1 cellular context compared by ENCODE assay signal in genomic region chr16:2494616-2495015, GRCh38.
TF ChIP-seq lines count a peak whose summit lies in the region.

No MANE protein-coding gene starts in this region.

TF ChIP-seq in K562, 482 proteins besides CTCF, POLR2A, EP300 and RAD21:
- TF ChIP-seq LEF1 (IDR thresholded peaks at IDR 0.05) (no peak), FUS (optimal IDR thresholded peaks at IDR 0.05; ENCODE audit: low read depth, low read length) (no peak), USF2 (CRISPR knock-in tag; IDR thresholded peaks at IDR 0.05) (no peak), DDX20 (tag; IDR thresholded peaks at IDR 0.05; ENCODE audit: low read depth) (no peak), L3MBTL2 (IDR thresholded peaks at IDR 0.05) (peak; percentile 40; the same call in 1 of the 2 replicates), KLF10 (CRISPR knock-in tag; IDR thresholded peaks at IDR 0.05) (no peak), ZNF197 (CRISPR knock-in tag; IDR thresholded peaks at IDR 0.05; ENCODE audit: low read depth) (no peak), PYGO2 (tag; IDR thresholded peaks at IDR 0.05) (no peak), ARID2 (IDR thresholded peaks at IDR 0.05) (no peak), ZNF75A (CRISPR knock-in tag; IDR thresholded peaks at IDR 0.05) (no peak), ZNF77 (CRISPR knock-in tag; IDR thresholded peaks at IDR 0.05) (no peak), NFE2 (IDR thresholded peaks at IDR 0.05; ENCODE audit: low read depth) (no peak), SRSF9 (IDR thresholded peaks at IDR 0.05; ENCODE audit: borderline replicate concordance, low read depth, low read length) (no peak), ZNF408 (CRISPR knock-in tag; IDR thresholded peaks at IDR 0.05; ENCODE audit: low read depth) (no peak), TBL1XR1 (IDR thresholded peaks at IDR 0.05; ENCODE audit: low read length in 2 of 2) (peak in 1 of 2 experiments; percentile 27; a peak in 1 of 4 replicates), CBX8 (IDR thresholded peaks at IDR 0.05; ENCODE audit: borderline replicate concordance, extremely low read depth, low read depth, low read length, poor library complexity, severe bottlenecking) (no peak), CBFA2T3 (IDR thresholded peaks at IDR 0.05) (0 out of 2 replicates have a peak, but pooled peaks have one; percentile 19), NEUROD1 (IDR thresholded peaks at IDR 0.05; ENCODE audit: borderline replicate concordance, low read depth, low read length, partially characterized antibody) (no peak), NCOR1 (IDR thresholded peaks at IDR 0.05) (no peak), CBFA2T2 (conservative IDR thresholded peaks at IDR 0.05) (no peak), GATAD2B (IDR thresholded peaks at IDR 0.05; ENCODE audit: borderline replicate concordance) (no peak), WHSC1 (IDR thresholded peaks at IDR 0.05; ENCODE audit: low read length) (no peak), MLLT1 (IDR thresholded peaks at IDR 0.05) (no peak), SIRT6 (IDR thresholded peaks at IDR 0.05; ENCODE audit: low read depth, low read length) (no peak), ZNF57 (CRISPR knock-in tag; IDR thresholded peaks at IDR 0.05) (no peak), MYNN (IDR thresholded peaks at IDR 0.05) (no peak), MYNN (CRISPR knock-in tag; IDR thresholded peaks at IDR 0.05) (no peak), MAZ (CRISPR knock-in tag; conservative IDR thresholded peaks at IDR 0.05 in 1 of 2, IDR thresholded peaks at IDR 0.05 in 1 of 2) (no peak), ARID1B (IDR thresholded peaks at IDR 0.05) (peak; percentile 43; the same call in 1 of the 2 replicates), SMARCA4 (IDR thresholded peaks at IDR 0.05) (0 out of 2 replicates have a peak, but pooled peaks have one; percentile 16), HNRNPH1 (optimal IDR thresholded peaks at IDR 0.05; ENCODE audit: low read depth, low read length) (no peak), ZNF311 (CRISPR knock-in tag; IDR thresholded peaks at IDR 0.05) (no peak), ZNF134 (CRISPR knock-in tag; conservative IDR thresholded peaks at IDR 0.05) (no peak), ILF3 (IDR thresholded peaks at IDR 0.05; ENCODE audit: borderline replicate concordance) (no peak), RCOR1 (IDR thresholded peaks at IDR 0.05; ENCODE audit: borderline replicate concordance in 1 of 2, low read depth in 2 of 2, low read length in 2 of 2) (0 out of 4 replicates have a peak, but pooled peaks of 1 of the 2 experiments have one; percentile 16), ZNF551 (CRISPR knock-in tag; IDR thresholded peaks at IDR 0.05) (no peak), STAG1 (CRISPR knock-in tag; IDR thresholded peaks at IDR 0.05; ENCODE audit: borderline replicate concordance) (no peak), NFE2L1 (tag; IDR thresholded peaks at IDR 0.05; ENCODE audit: borderline replicate concordance, low read depth) (no peak), THAP7 (CRISPR knock-in tag; IDR thresholded peaks at IDR 0.05) (no peak), GATA2 (CRISPR knock-in tag; IDR thresholded peaks at IDR 0.05) (no peak)
